Comparison of ENCODE assay signal across 8 cellular contexts in genomic region chr10:116329153-116329552, GRCh38. TPM values are rescaled to one million over a fixed set of nuclear protein-coding genes. Genes with fewer than 3 reads are reported as not detected.
"Had no signal": no experiment of that assay in that cellular context is flagged by ENCODE, and none has a peak within 500 bp of the region (broad histone marks: within the 10 kb centered on the region; RNA-seq: fewer than 3 reads in every experiment).

No MANE protein-coding gene starts in this region.

- FAIRE-seq: G401.6, GM12878, GM12891, GM12892, GM18507 had no signal

- DNase-seq: GDM1, GF-D8 had no signal

- ATAC-seq: GM12878 had no signal

- H3K4me3 ChIP-seq: GM12878 had no signal

RNA-seq across cellular contexts. Expression of gene CCDC172, which starts 4.9 kb away (rescaled TPM):
- total RNA-seq: G401, GM12878 had no signal
- polyA plus RNA-seq: GM12878 had no signal
